15 cellular contexts compared by ENCODE assay signal in the genomic region with DNA sequence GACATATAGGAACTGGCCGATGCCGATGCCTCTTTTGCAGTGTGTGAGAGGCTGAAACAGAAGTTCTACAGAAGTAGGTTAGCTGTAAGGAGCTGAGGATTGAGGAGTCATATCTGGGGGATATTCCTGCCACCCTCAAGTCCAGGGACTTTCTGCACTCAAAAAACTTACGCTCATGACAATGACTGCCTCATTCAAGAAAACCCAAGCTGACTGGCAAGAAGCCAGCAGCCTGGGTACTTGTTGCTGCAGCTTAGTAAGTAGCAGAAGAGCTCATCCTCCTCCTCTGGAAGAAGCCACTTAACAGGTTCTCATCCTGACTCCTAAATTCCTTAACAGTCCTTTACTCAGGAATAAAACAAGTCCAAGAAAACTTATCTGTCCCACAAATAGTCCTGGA. TPM values are rescaled to one million over a fixed set of nuclear protein-coding genes. Genes with fewer than 3 reads are reported as not detected.
DNase-seq lines count a peak whose midpoint lies in the region; ATAC-seq and TF ChIP-seq lines count a peak whose summit lies in the region.
"Had no signal": no experiment of that assay in that cellular context is flagged by ENCODE, and none has a peak within 500 bp of the region (broad histone marks: within the 10 kb centered on the region; RNA-seq: fewer than 3 reads in every experiment).

No MANE protein-coding gene starts in this region.

- H3K4me1 ChIP-seq in left ventricle myocardium inferior (peaks cover 16% of the 10 kb centered on the region), upper lobe of left lung (peaks cover 0 to 9% (median 3%) of the 10 kb centered on the region in 4 donors)

- no peak for TF ChIP-seq EP300 in upper lobe of left lung (IDR thresholded peaks at IDR 0.05)

- H3K27ac ChIP-seq in left ventricle myocardium inferior (replicated peaks): no peak overlapping the region
- peak overlapping the region in 3 of 4 donors; percentile 9 to 59 (median 21) for H3K27ac ChIP-seq in upper lobe of left lung
- H3K27ac ChIP-seq: GM23248 had no signal

- H3K4me3 ChIP-seq in left ventricle myocardium inferior: no peak overlapping the region
- no peak overlapping the region for H3K4me3 ChIP-seq in fibroblast of mammary gland (ENCODE audit: control insufficient read depth, low read depth, low read length)
- no peak overlapping the region for H3K4me3 ChIP-seq in upper lobe of left lung
- H3K4me3 ChIP-seq: GM23248 had no signal

- H3K27me3 ChIP-seq in left ventricle myocardium inferior (ENCODE audit: low read depth) (no peaks in the 10 kb centered on the region), upper lobe of left lung (no peaks in the 10 kb centered on the region)

- TF ChIP-seq CTCF in left ventricle myocardium inferior (IDR thresholded peaks at IDR 0.05; ENCODE audit: borderline replicate concordance): no peak
- TF ChIP-seq CTCF in fibroblast of mammary gland (conservative IDR thresholded peaks at IDR 0.05; ENCODE audit: control insufficient read depth, insufficient read depth, low read depth, low read length): no peak
- no peak for TF ChIP-seq CTCF in upper lobe of left lung (IDR thresholded peaks at IDR 0.05)

- no peak for TF ChIP-seq POLR2A in upper lobe of left lung (IDR thresholded peaks at IDR 0.05)

- DNase-seq in left cardiac atrium: peak; percentile 37
- no peak for DNase-seq in left ventricle myocardium inferior
- DNase-seq in HK-2 (ENCODE audit: unreplicated experiment): peak; percentile 39
- peak; percentile 18 for DNase-seq in fibroblast of mammary gland (ENCODE audit: low read depth)
- DNase-seq in upper lobe of left lung: no peak
- DNase-seq in NCI-H1930 (lab: John Stamatoyannopoulos, UW): no peak
- DNase-seq: AML-193, COR-L47, GM23248, HCEC 1CT, NCI-H1417 treated with DMSO at 0.1 percent for 48 hours, NCI-H2081 treated with DMSO at 0.1 percent for 48 hours, NCI-H446 had no signal

- ATAC-seq in left cardiac atrium (no peak), upper lobe of left lung (ENCODE audit: low FRiP score in 2 of 2) (no peak), HG02678 (IDR thresholded peaks at IDR 0.05; ENCODE audit: unreplicated experiment) (no peak)

- intact Hi-C loops in left cardiac atrium (cut with DNase I) (no loop called here), left ventricle myocardium inferior (cut with micrococcal nuclease) (no loop called here)

- no peaks in the 10 kb centered on the region for H3K9me3 ChIP-seq in left ventricle myocardium inferior (replicated peaks)
- no peaks in the 10 kb centered on the region for H3K9me3 ChIP-seq in upper lobe of left lung

- H3K36me3 ChIP-seq in left ventricle myocardium inferior (peaks cover 21% of the 10 kb centered on the region), upper lobe of left lung (peaks cover 0 to 6% (median 2%) of the 10 kb centered on the region in 4 donors)

- whole genome bisulfite sequencing in upper lobe of left lung, 2 donors: 61 to 63% methylated on average over 3 of the region's 3 CpGs

RNA-seq across cellular contexts. Expression of a gene that starts 7.2 kb away (rescaled TPM):
- 1 to 10 TPM; 2.5 to 3.0 TPM for total RNA-seq in left cardiac atrium
- total RNA-seq in left ventricle myocardium inferior: 2.1 TPM
- 1 to 10 TPM in 4 of 6 donors, under 1 TPM in 2; 0.76 to 2.9 (median 1.2) TPM for total RNA-seq in upper lobe of left lung
- total RNA-seq: SK-MEL-5 had no signal

RNA-seq across cellular contexts. Expression of a gene that starts 26.9 kb away (rescaled TPM):
- total RNA-seq in left cardiac atrium (under 1 TPM; 0.24 TPM), left ventricle myocardium inferior (not detected), upper lobe of left lung (1 to 10 TPM in 1 of 6 donors, under 1 TPM in 2, not detected in 3; 0.20 to 1.4 (median 0.29) TPM)
- total RNA-seq: GM23248, SK-MEL-5 had no signal

RNA-seq across cellular contexts. Expression of a gene that starts 34.9 kb away (rescaled TPM):
- total RNA-seq in left cardiac atrium: not detected
- not detected for total RNA-seq in left ventricle myocardium inferior
- not detected for total RNA-seq in upper lobe of left lung
- total RNA-seq: GM23248 had no signal

RNA-seq across cellular contexts. Expression of a gene that starts 52.7 kb away (rescaled TPM):
- total RNA-seq in left cardiac atrium: 10 to 100 TPM; 52.7 to 61.5 TPM
- total RNA-seq in left ventricle myocardium inferior: 73.3 TPM
- 10 to 100 TPM; 11.5 to 35.1 (median 30.9) TPM for total RNA-seq in upper lobe of left lung

RNA-seq across cellular contexts. Expression of a gene that starts 57.4 kb away (rescaled TPM):
- total RNA-seq in left cardiac atrium (1 to 10 TPM; 2.3 to 3.9 TPM), left ventricle myocardium inferior (1.7 TPM), upper lobe of left lung (10 to 100 TPM in 1 of 6 donors, 1 to 10 TPM in 3, not detected in 2; 2.7 to 23.0 (median 7.1) TPM)
- total RNA-seq: GM23248 had no signal

Comparison
In these comparisons a context has a peak if more than half of its experiments do, and no peak if none do; other contexts are left out.
1. DNase-seq: peak in left cardiac atrium (single experiment), HK-2 (single experiment) and fibroblast of mammary gland (single experiment); none in left ventricle myocardium inferior (single experiment), upper lobe of left lung (0 of 2) and NCI-H1930 (0 of 2).